ENCODE assay signal across 8 cellular contexts in genomic region chr15:83066761-83067637, GRCh38. TPM values are rescaled to one million over a fixed set of nuclear protein-coding genes. Genes with fewer than 3 reads are reported as not detected.
DNase-seq lines count a peak whose midpoint lies in the region; ATAC-seq and TF ChIP-seq lines count a peak whose summit lies in the region.

BTBD1 (minus strand) TSS chr15:83067252; CDS start chr15:83067151, 101 bp downstream.

- no peaks in the 10 kb centered on the region for H3K9me3 Mint-ChIP-seq in activated T-cell treated with anti-CD3 and anti-CD28 coated beads, Interleukin-2, amount 50 U/mL, for 4 hours

- CTCF ChIA-PET in Panc1 (lab: Charles Lee), result no interaction called here

- peaks cover 6% of the 10 kb centered on the region for H3K36me3 Mint-ChIP-seq in activated T-cell treated with anti-CD3 and anti-CD28 coated beads, Interleukin-2, amount 50 U/mL, for 4 hours (ENCODE audit: insufficient read depth)

- peak within 1 kb of the TSS; percentile 83 to 94 for H3K4me3 ChIP-seq in Panc1 (ENCODE audit: low read depth in 2 of 2, low read length in 2 of 2)

- H3K4me1 Mint-ChIP-seq in activated T-cell treated with anti-CD3 and anti-CD28 coated beads, Interleukin-2, amount 50 U/mL, for 4 hours (ENCODE audit: low read depth), result peaks cover 6% of the 10 kb centered on the region

- H3K4me1 ChIP-seq in Panc1 (ENCODE audit: control insufficient read depth, insufficient read depth, low read length), result peaks cover 41% of the 10 kb centered on the region

- in situ Hi-C loops in Panc1 (cut with HindIII; ENCODE audit: low pct_unique_long_range_greater_than_20kb, low sequenced_read_pairs), result no loop called here

- intact Hi-C loops in Panc1 (cut with micrococcal nuclease; ENCODE audit: unreplicated experiment), result no loop called here

- no TSS peak for BruUV-seq in Panc1 (replicated peaks; lab: Mats Ljungman, UMichigan)

- H3K9me3 ChIP-seq in Panc1 (ENCODE audit: control insufficient read depth, insufficient read depth, low read depth, low read length), result no peaks in the 10 kb centered on the region

- DNase-seq in DMS153 treated with DMSO at 0.1 percent for 48 hours (lab: John Stamatoyannopoulos, UW; ENCODE audit: unreplicated experiment), result peak; percentile 28
- DNase-seq in HuH-7 (ENCODE audit: low spot score), result peak; percentile 96
- DNase-seq in Panc1 (ENCODE audit: low read depth, low spot score), result peak; percentile 72
- peak; percentile 75 for DNase-seq in activated T-cell treated with anti-CD3 and anti-CD28 coated beads, Interleukin-2, amount 50 U/mL, for 4 hours
- peak; percentile 97 for DNase-seq in myocyte (ENCODE audit: low read depth)
- DNase-seq in stimulated activated CD8-positive, alpha-beta memory T cell treated with anti-CD3 and anti-CD28 coated beads, Interleukin-7, amount 100 ng/mL, for 4 hours (ENCODE audit: low read depth in 2 of 2), result peak; percentile 78 to 87

- H3K27me3 ChIP-seq in Panc1 (ENCODE audit: control insufficient read depth, insufficient read depth, low read length), result no peaks in the 10 kb centered on the region

- TF ChIP-seq CTCF in Panc1 (IDR thresholded peaks at IDR 0.05), result peak; percentile 40; the same call in 1 of the 2 replicates

- POLR2A ChIA-PET in Panc1 (lab: Charles Lee), result interaction anchor here (1.4 kb wide), 1 partner anchor 55 kb away, joined by 4 read pairs; no protein-coding TSS in a partner anchor

- H3K27ac ChIP-seq in Panc1 (ENCODE audit: low read length), result peak within 1 kb of the TSS; percentile 94

- peak; percentile 77 for ATAC-seq in GM21526 (IDR thresholded peaks at IDR 0.05; ENCODE audit: low FRiP score, unreplicated experiment)
- ATAC-seq in Panc1, result peak; percentile 98
- ATAC-seq in activated T-cell treated with anti-CD3 and anti-CD28 coated beads, Interleukin-2, amount 50 U/mL, for 4 hours, result peak; percentile 89 to 96
- peak; percentile 98 for ATAC-seq in esophagus mucosa

- peaks cover 10% of the 10 kb centered on the region for H3K36me3 ChIP-seq in Panc1 (ENCODE audit: control insufficient read depth, insufficient read depth, low read length)

- no peaks in the 10 kb centered on the region for H3K27me3 Mint-ChIP-seq in activated T-cell treated with anti-CD3 and anti-CD28 coated beads, Interleukin-2, amount 50 U/mL, for 4 hours (ENCODE audit: low read depth)

- no peak within 1 kb of the TSS for H3K4me3 Mint-ChIP-seq in activated T-cell treated with anti-CD3 and anti-CD28 coated beads, Interleukin-2, amount 50 U/mL, for 4 hours

RNA-seq across cellular contexts. Expression of gene BTBD1, which starts in this region (rescaled TPM):
- total RNA-seq in Panc1 (2021; ENCODE audit: unreplicated experiment), result 88.4 TPM
- 42.3 TPM for polyA plus RNA-seq in Panc1 (2012; ENCODE audit: insufficient read length)
- 10 to 100 TPM; 45.6 to 47.9 (median 46.7) TPM for total RNA-seq in activated T-cell treated with anti-CD3 and anti-CD28 coated beads, Interleukin-2, amount 50 U/mL, for 4 hours
- 33.3 TPM for total RNA-seq in esophagus mucosa
- total RNA-seq in myocyte, result 169 and 191 TPM in 2 replicates
- 43.8 TPM for polyA plus RNA-seq in myocyte (2012)

Comparison
In these comparisons a context has a peak if more than half of its experiments do, and no peak if none do; other contexts are left out.
1. Peak in every context shown above with its lines: DNase-seq, ATAC-seq, H3K4me3 ChIP-seq and H3K27ac ChIP-seq.
2. DNase-seq: peak in every context shown above with its lines; median percentile 97 in myocyte; 96 in HuH-7; 82 in stimulated activated CD8-positive, alpha-beta memory T cell treated with anti-CD3 and anti-CD28 coated beads, Interleukin-7, amount 100 ng/mL, for 4 hours; 75 in activated T-cell treated with anti-CD3 and anti-CD28 coated beads, Interleukin-2, amount 50 U/mL, for 4 hours; 72 in Panc1; 28 in DMS153 treated with DMSO at 0.1 percent for 48 hours.